ENCODE assay signal across 1 cellular context in the genomic region with DNA sequence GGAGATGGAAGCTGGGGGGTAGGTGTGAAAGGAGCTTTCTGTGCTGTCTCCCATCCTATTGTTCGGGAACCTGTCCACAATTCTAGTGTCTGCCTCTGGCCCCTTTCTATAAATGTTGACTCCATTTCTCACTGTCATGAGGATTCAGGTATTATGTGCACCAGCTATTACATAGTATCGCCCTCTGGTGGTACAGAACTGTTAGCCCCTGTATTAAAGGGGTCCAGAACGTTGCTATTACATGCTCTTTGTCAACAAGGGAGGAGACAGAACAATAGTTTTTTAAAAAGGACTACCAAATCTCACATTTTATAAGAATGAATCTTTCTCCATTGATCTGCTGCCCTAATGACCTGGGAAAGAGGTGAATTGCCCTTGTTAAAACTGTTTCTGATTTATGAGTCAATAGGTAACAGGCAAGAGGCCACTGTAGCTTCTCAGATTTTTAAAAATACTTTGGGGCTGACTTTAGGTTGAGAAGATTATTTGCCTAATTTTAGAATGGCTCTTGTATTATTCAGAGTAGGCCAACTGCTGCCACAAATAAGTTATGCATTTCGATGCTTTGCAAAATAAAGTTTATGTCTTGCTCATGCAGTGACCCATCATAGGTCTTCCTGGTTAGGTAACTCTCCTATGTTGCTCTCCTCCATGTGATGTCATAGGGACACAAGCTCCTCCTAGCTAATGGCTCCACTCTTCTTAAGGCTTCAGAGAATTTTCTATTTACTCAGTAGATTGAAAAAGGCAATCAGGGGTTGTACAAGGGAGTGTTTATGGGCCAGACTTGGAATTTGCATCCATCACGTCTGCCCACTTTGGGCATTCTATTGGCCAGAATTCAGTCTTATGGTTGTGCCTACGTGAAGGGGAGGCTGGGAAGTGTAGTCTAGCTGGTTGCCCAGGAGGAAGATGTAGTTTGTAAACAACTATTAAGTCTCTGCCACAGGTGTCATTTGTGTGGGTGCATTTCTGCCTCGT.
TF ChIP-seq lines count a peak whose summit lies in the region.

No MANE protein-coding gene starts in this region.

TF ChIP-seq in GM12878, 131 proteins besides CTCF, POLR2A, EP300 and RAD21:
- TF ChIP-seq REST (IDR thresholded peaks at IDR 0.05; ENCODE audit: low read depth, low read length): no peak
- no peak for TF ChIP-seq SMAD5 (IDR thresholded peaks at IDR 0.05; ENCODE audit: low read depth)
- no peak for TF ChIP-seq PML (IDR thresholded peaks at IDR 0.05; ENCODE audit: low read length)
- no peak for TF ChIP-seq EED (IDR thresholded peaks at IDR 0.05; ENCODE audit: low read depth)
- TF ChIP-seq ZNF207 (IDR thresholded peaks at IDR 0.05; ENCODE audit: borderline replicate concordance): no peak
- TF ChIP-seq ATF2 (IDR thresholded peaks at IDR 0.05; ENCODE audit: low read length): no peak
- TF ChIP-seq NRF1 (conservative IDR thresholded peaks at IDR 0.05; ENCODE audit: low read depth, low read length): no peak
- TF ChIP-seq SMARCA5 (IDR thresholded peaks at IDR 0.05): no peak
- no peak for TF ChIP-seq BHLHE40 (IDR thresholded peaks at IDR 0.05; ENCODE audit: borderline replicate concordance in 1 of 2, low read depth in 2 of 2, low read length in 1 of 2)
- peak; percentile 69 for TF ChIP-seq SMC3 (IDR thresholded peaks at IDR 0.05; ENCODE audit: borderline replicate concordance, low read length)
- no peak for TF ChIP-seq CUX1 (IDR thresholded peaks at IDR 0.05; ENCODE audit: insufficient replicate concordance, low read depth, low read length)
- TF ChIP-seq, protein P1, sequence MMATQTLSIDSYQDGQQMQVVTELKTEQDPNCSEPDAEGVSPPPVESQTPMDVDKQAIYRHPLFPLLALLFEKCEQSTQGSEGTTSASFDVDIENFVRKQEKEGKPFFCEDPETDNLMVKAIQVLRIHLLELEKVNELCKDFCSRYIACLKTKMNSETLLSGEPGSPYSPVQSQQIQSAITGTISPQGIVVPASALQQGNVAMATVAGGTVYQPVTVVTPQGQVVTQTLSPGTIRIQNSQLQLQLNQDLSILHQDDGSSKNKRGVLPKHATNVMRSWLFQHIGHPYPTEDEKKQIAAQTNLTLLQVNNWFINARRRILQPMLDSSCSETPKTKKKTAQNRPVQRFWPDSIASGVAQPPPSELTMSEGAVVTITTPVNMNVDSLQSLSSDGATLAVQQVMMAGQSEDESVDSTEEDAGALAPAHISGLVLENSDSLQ (IDR thresholded peaks at IDR 0.05): 0 out of 2 replicates have a peak, but pooled peaks have one; percentile 21
- no peak for TF ChIP-seq GATAD2B (conservative IDR thresholded peaks at IDR 0.05; ENCODE audit: low read depth)
- TF ChIP-seq ZNF217 (IDR thresholded peaks at IDR 0.05): no peak
